In genomic region chrX:115147220-115147619, GRCh38 we compare ENCODE assay signal across 10 cellular contexts. TPM values are rescaled to one million over a fixed set of nuclear protein-coding genes. Genes with fewer than 3 reads are reported as not detected.
A peak's percentile ranks its signal among the peaks of the same experiment; 100 is the strongest.
DNase-seq lines count a peak whose midpoint lies in the region; ATAC-seq and TF ChIP-seq lines count a peak whose summit lies in the region.
"Had no signal": no experiment of that assay in that cellular context is flagged by ENCODE, and none has a peak within 500 bp of the region (broad histone marks: within the 10 kb centered on the region; RNA-seq: fewer than 3 reads in every experiment).

No MANE protein-coding gene starts in this region.

- H3K27ac Mint-ChIP-seq in neural crest cell (ENCODE audit: unreplicated experiment), result no peak overlapping the region
- H3K27ac Mint-ChIP-seq in activated naive CD4-positive, alpha-beta T cell treated with anti-CD3 and anti-CD28 coated beads, Interleukin-2, amount 10 ng/mL, durations not matched to agents 7 days and 5 days, result no peak overlapping the region
- H3K27ac Mint-ChIP-seq: T-helper 2 cell treated with Interferon-gamma antibody and Interleukin-4, amounts not matched to agents 5 μg/mL and 100 μg/mL, for 36 hours had no signal

- H3K36me3 Mint-ChIP-seq in neural crest cell (ENCODE audit: low read depth), result peaks cover 38% of the 10 kb centered on the region
- no peaks in the 10 kb centered on the region for H3K36me3 Mint-ChIP-seq in activated naive CD4-positive, alpha-beta T cell treated with anti-CD3 and anti-CD28 coated beads, Interleukin-2, amount 10 ng/mL, durations not matched to agents 7 days and 5 days

- H4K20me1 ChIP-seq in DND-41 (ENCODE audit: insufficient read depth, low read length), result no peaks in the 10 kb centered on the region

- no peak overlapping the region for H3K9ac ChIP-seq in DND-41 (ENCODE audit: low read depth, low read length)

- H3K79me2 ChIP-seq in DND-41 (ENCODE audit: insufficient read depth, low read length), result no peaks in the 10 kb centered on the region

- DNase-seq in DND-41, result no peak
- peak; percentile 4 for DNase-seq in LoVo (ENCODE audit: low spot score)
- peak; percentile 38 to 43 for DNase-seq in cardiac fibroblast (ENCODE audit: low read depth in 2 of 2)
- no peak for DNase-seq in neural crest cell (ENCODE audit: low read depth, low spot score)
- DNase-seq in NK-92 treated with Interleukin-12 subunit alpha and Interleukin-12 subunit beta, amount 100 ng/mL, for 24 hours (lab: John Stamatoyannopoulos, UW), result no peak
- DNase-seq in activated naive CD4-positive, alpha-beta T cell treated with anti-CD3 and anti-CD28 coated beads, Interleukin-2, amount 10 ng/mL, durations not matched to agents 7 days and 5 days, result no peak

- no peak overlapping the region for H3K4me3 ChIP-seq in DND-41 (ENCODE audit: low read depth in 1 of 2, low read length in 2 of 2)
- no peak overlapping the region for H3K4me3 ChIP-seq in cardiac fibroblast (replicated peaks in 1 of 2; ENCODE audit: low read depth in 2 of 2, low read length in 2 of 2)

- no peak overlapping the region for H3K4me3 Mint-ChIP-seq in neural crest cell
- no peak overlapping the region for H3K4me3 Mint-ChIP-seq in activated naive CD4-positive, alpha-beta T cell treated with anti-CD3 and anti-CD28 coated beads, Interleukin-2, amount 10 ng/mL, durations not matched to agents 7 days and 5 days
- H3K4me3 Mint-ChIP-seq: T-helper 2 cell treated with Interferon-gamma antibody and Interleukin-4, amounts not matched to agents 5 μg/mL and 100 μg/mL, for 36 hours had no signal

- ATAC-seq in DND-41 (ENCODE audit: insufficient read depth, low read depth) (no peak), HG03095 (IDR thresholded peaks at IDR 0.05; ENCODE audit: unreplicated experiment) (no peak), GM18868 (IDR thresholded peaks at IDR 0.05; ENCODE audit: unreplicated experiment) (no peak)
- ATAC-seq: esophagus mucosa had no signal

- peaks cover 8% of the 10 kb centered on the region for H3K9me3 Mint-ChIP-seq in neural crest cell
- no peaks in the 10 kb centered on the region for H3K9me3 Mint-ChIP-seq in activated naive CD4-positive, alpha-beta T cell treated with anti-CD3 and anti-CD28 coated beads, Interleukin-2, amount 10 ng/mL, durations not matched to agents 7 days and 5 days
- H3K9me3 Mint-ChIP-seq: T-helper 2 cell treated with Interferon-gamma antibody and Interleukin-4, amounts not matched to agents 5 μg/mL and 100 μg/mL, for 36 hours had no signal

- no peaks in the 10 kb centered on the region for H3K4me1 ChIP-seq in DND-41 (ENCODE audit: insufficient read depth, low read length)

- H3K36me3 ChIP-seq in DND-41 (ENCODE audit: insufficient read depth, low read length), result no peaks in the 10 kb centered on the region

- no peaks in the 10 kb centered on the region for H3K27me3 ChIP-seq in DND-41 (ENCODE audit: insufficient read depth, low read length, poor library complexity)

- no peaks in the 10 kb centered on the region for H3K9me3 ChIP-seq in DND-41 (ENCODE audit: insufficient read depth, low read length, severe bottlenecking)

- no peak overlapping the region for H2AFZ ChIP-seq in DND-41 (ENCODE audit: low read depth, low read length)

- no peak overlapping the region for H3K4me2 ChIP-seq in DND-41 (ENCODE audit: insufficient read depth, low read length)

- H3K27ac ChIP-seq in DND-41 (ENCODE audit: low read length), result no peak overlapping the region

- no peaks in the 10 kb centered on the region for H3K27me3 Mint-ChIP-seq in neural crest cell (ENCODE audit: low read depth)
- H3K27me3 Mint-ChIP-seq in activated naive CD4-positive, alpha-beta T cell treated with anti-CD3 and anti-CD28 coated beads, Interleukin-2, amount 10 ng/mL, durations not matched to agents 7 days and 5 days, result no peaks in the 10 kb centered on the region

- TF ChIP-seq CTCF in DND-41 (IDR thresholded peaks at IDR 0.05; ENCODE audit: borderline replicate concordance, extremely low read depth, low read length, poor library complexity, severe bottlenecking) (peak; percentile 56), cardiac fibroblast (IDR thresholded peaks at IDR 0.05; ENCODE audit: low read depth, low read length) (peak; percentile 43), neural crest cell (conservative IDR thresholded peaks at IDR 0.05) (peak; percentile 78)

- no peaks in the 10 kb centered on the region for H3K4me1 Mint-ChIP-seq in neural crest cell
- H3K4me1 Mint-ChIP-seq in activated naive CD4-positive, alpha-beta T cell treated with anti-CD3 and anti-CD28 coated beads, Interleukin-2, amount 10 ng/mL, durations not matched to agents 7 days and 5 days, result no peaks in the 10 kb centered on the region

- CTCF ChIA-PET in activated naive CD4-positive, alpha-beta T cell treated with anti-CD3 and anti-CD28 coated beads, Interleukin-2, amount 10 ng/mL, durations not matched to agents 7 days and 5 days (lab: Charles Lee), result interaction anchor here (0.6 kb wide), 1 partner anchor 134 kb away, joined by 3 read pairs; no protein-coding TSS in a partner anchor

RNA-seq across cellular contexts. Expression of gene RBMXL3, which starts 42.0 kb away (rescaled TPM):
- total RNA-seq in neural crest cell, result not detected in 2 replicates
- total RNA-seq: esophagus mucosa had no signal

Comparison
In these comparisons a context has a peak if more than half of its experiments do, and no peak if none do; other contexts are left out.
1. DNase-seq: peak in LoVo (single experiment) and cardiac fibroblast (2 of 2); none in DND-41 (single experiment), neural crest cell (single experiment), NK-92 treated with Interleukin-12 subunit alpha and Interleukin-12 subunit beta, amount 100 ng/mL, for 24 hours (single experiment) and activated naive CD4-positive, alpha-beta T cell treated with anti-CD3 and anti-CD28 coated beads, Interleukin-2, amount 10 ng/mL, durations not matched to agents 7 days and 5 days (single experiment).
2. Peak in every context shown above with its lines, with median percentiles within 50 percentile points of each other: CTCF ChIP-seq.